Comparison of ENCODE assay signal across 8 cellular contexts in genomic region chr21:32569261-32570230, GRCh38. TPM values are rescaled to one million over a fixed set of nuclear protein-coding genes. Genes with fewer than 3 reads are reported as not detected.
A peak's percentile ranks its signal among the peaks of the same experiment; 100 is the strongest.
DNase-seq lines count a peak whose midpoint lies in the region; ATAC-seq and TF ChIP-seq lines count a peak whose summit lies in the region.

No MANE protein-coding gene starts in this region.

- no peaks in the 10 kb centered on the region for H3K36me3 ChIP-seq in testis (ENCODE audit: low read depth, missing control alignments)

- no peak for TF ChIP-seq POLR2A in NB4 (IDR thresholded peaks at IDR 0.05; ENCODE audit: extremely low read depth, insufficient read length)
- no peak for TF ChIP-seq POLR2A in testis (IDR thresholded peaks at IDR 0.05)

- peak overlapping the region; percentile 77 to 88 for H3K27ac ChIP-seq in testis

- CTCF ChIA-PET in HEK293T (lab: Yijun Ruan, JAX) = interaction anchor here (0.7 to 1.0 kb wide), 8 partner anchors 8 to 915 kb away, joined by 3 to 5 read pairs (median 4); no protein-coding TSS in a partner anchor

- peak; percentile 96 for ATAC-seq in Right ventricle myocardium superior (ENCODE audit: poor library complexity)

- H3K4me3 Mint-ChIP-seq in activated naive CD8-positive, alpha-beta T cell treated with anti-CD3 and anti-CD28 coated beads for 36 hours = peak overlapping the region; percentile 86
- H3K4me3 Mint-ChIP-seq in osteocyte (ENCODE audit: unreplicated experiment) = peak overlapping the region; percentile 78

- POLR2A ChIA-PET in HEK293T (lab: Yijun Ruan, JAX) = interaction anchor here (0.7 to 1.2 kb wide), 5 partner anchors 15 to 177 kb away, joined by 3 to 5 read pairs (median 3); partner anchors contain the start of genes EVA1C and URB1

- H3K27me3 Mint-ChIP-seq in activated naive CD8-positive, alpha-beta T cell treated with anti-CD3 and anti-CD28 coated beads for 36 hours = no peaks in the 10 kb centered on the region
- peaks cover 22% of the 10 kb centered on the region for H3K27me3 Mint-ChIP-seq in osteocyte (ENCODE audit: unreplicated experiment)

- peaks cover 8% of the 10 kb centered on the region for H3K9me3 Mint-ChIP-seq in activated naive CD8-positive, alpha-beta T cell treated with anti-CD3 and anti-CD28 coated beads for 36 hours
- peaks cover 15% of the 10 kb centered on the region for H3K9me3 Mint-ChIP-seq in osteocyte (ENCODE audit: unreplicated experiment)

- intact Hi-C loops in Right ventricle myocardium superior (cut with DNase I) = loop anchor here (5.0 kb wide), 1 partner anchor 167 kb away; no protein-coding TSS in a partner anchor
- intact Hi-C loops in testis (cut with DNase I; ENCODE audit: low total_unique reads) = loop anchor here (10.0 kb wide), 1 partner anchor 165 kb away; no protein-coding TSS in a partner anchor

- H3K4me3 ChIP-seq in NB4 (ENCODE audit: low read depth, low read length) (peak overlapping the region; percentile 42), testis (peak overlapping the region; percentile 43 to 75)

- peaks cover 6% of the 10 kb centered on the region for H3K4me1 ChIP-seq in testis

- H3K27ac Mint-ChIP-seq in activated naive CD8-positive, alpha-beta T cell treated with anti-CD3 and anti-CD28 coated beads for 36 hours = peak overlapping the region; percentile 75
- peak overlapping the region; percentile 80 for H3K27ac Mint-ChIP-seq in osteocyte (ENCODE audit: unreplicated experiment)

- H3K4me1 Mint-ChIP-seq in activated naive CD8-positive, alpha-beta T cell treated with anti-CD3 and anti-CD28 coated beads for 36 hours = peaks cover 21% of the 10 kb centered on the region
- peaks cover 13% of the 10 kb centered on the region for H3K4me1 Mint-ChIP-seq in osteocyte (ENCODE audit: unreplicated experiment)

- TF ChIP-seq CTCF in NB4 (IDR thresholded peaks at IDR 0.05; ENCODE audit: low read depth, low read length) (peak; percentile 77), osteocyte (IDR thresholded peaks at IDR 0.05) (peak; percentile 90), testis (IDR thresholded peaks at IDR 0.05) (peak; percentile 75 to 77 (median 76))

- no peaks in the 10 kb centered on the region for H3K9me3 ChIP-seq in testis

- 3% methylated on average over 27 to 61 of the region's 61 CpGs for whole genome bisulfite sequencing in testis, 2 donors

- peaks cover 9% of the 10 kb centered on the region for H3K36me3 Mint-ChIP-seq in activated naive CD8-positive, alpha-beta T cell treated with anti-CD3 and anti-CD28 coated beads for 36 hours
- no peaks in the 10 kb centered on the region for H3K36me3 Mint-ChIP-seq in osteocyte (ENCODE audit: unreplicated experiment)

- DNase-seq in G401 (ENCODE audit: low spot score) = peak; percentile 81
- peak; percentile 84 for DNase-seq in HEK293T (ENCODE audit: extremely low spot score)
- DNase-seq in NB4 (ENCODE audit: low read depth) = peak; percentile 86
- peak; percentile 70 for DNase-seq in SKM-1 (lab: John Stamatoyannopoulos, UW; ENCODE audit: unreplicated experiment)
- DNase-seq in activated naive CD8-positive, alpha-beta T cell treated with anti-CD3 and anti-CD28 coated beads for 36 hours = peak; percentile 77
- DNase-seq in Right ventricle myocardium superior = peak; percentile 83
- DNase-seq in osteocyte (ENCODE audit: extremely low spot score, unreplicated experiment) = no peak
- peak; percentile 91 for DNase-seq in testis

- no peaks in the 10 kb centered on the region for H3K27me3 ChIP-seq in testis

- in situ Hi-C loops in G401 (cut with HindIII; ENCODE audit: low sequenced_read_pairs) = no loop called here

TF ChIP-seq in HEK293T, 16 proteins besides CTCF, POLR2A, EP300 and RAD21:
- TF ChIP-seq HDGF (IDR thresholded peaks at IDR 0.05; ENCODE audit: borderline replicate concordance) (no peak), ELF4 (IDR thresholded peaks at IDR 0.05) (no peak), ZNF384 (IDR thresholded peaks at IDR 0.05) (no peak), FOXM1 (IDR thresholded peaks at IDR 0.05; ENCODE audit: borderline replicate concordance) (no peak), FOXK2 (IDR thresholded peaks at IDR 0.05) (peak; percentile 56; the same call in 1 of the 2 replicates), NFRKB (IDR thresholded peaks at IDR 0.05) (no peak), L3MBTL2 (conservative IDR thresholded peaks at IDR 0.05) (peak; percentile 75)

RNA-seq across cellular contexts. Expression of gene TCP10L, which starts 15.8 kb away (rescaled TPM):
- 0.74 TPM in 1 of 2 replicates, not detected in the other for total RNA-seq in G401 (2014; rRNA removed; shearing (Covaris generic))
- under 1 TPM; 0.48 to 0.52 TPM for total RNA-seq in activated naive CD8-positive, alpha-beta T cell treated with anti-CD3 and anti-CD28 coated beads for 36 hours
- total RNA-seq in Right ventricle myocardium superior = 2.4 TPM
- total RNA-seq in osteocyte = 0.21 and 1.3 TPM in 2 replicates
- 100 to 1,000 TPM in 1 of 2 donors, 10 to 100 TPM in 1; 81.3 to 107 TPM for total RNA-seq in testis
- polyA plus RNA-seq in testis (ENCODE audit: insufficient read depth, low read depth, low replicate concordance) = 350 TPM

RNA-seq across cellular contexts. Expression of gene CFAP298, which starts 42.6 kb away (rescaled TPM):
- 60.0 and 83.8 TPM in 2 replicates for total RNA-seq in G401 (2014; rRNA removed; shearing (Covaris generic))
- total RNA-seq in activated naive CD8-positive, alpha-beta T cell treated with anti-CD3 and anti-CD28 coated beads for 36 hours = 10 to 100 TPM; 47.2 to 48.5 TPM
- total RNA-seq in Right ventricle myocardium superior (17.2 TPM), osteocyte (31.9 and 35.6 TPM in 2 replicates), testis (10 to 100 TPM; 55.6 to 60.2 TPM)
- 114 TPM for polyA plus RNA-seq in testis (ENCODE audit: insufficient read depth, low read depth, low replicate concordance)

Comparison
In these comparisons a context has a peak if more than half of its experiments do, and no peak if none do; other contexts are left out.
1. RNA of gene TCP10L, which starts 15.8 kb away (total RNA-seq): 81.3 to 107 TPM in testis; 2.4 TPM in Right ventricle myocardium superior (single experiment), 0.21 to 1.3 TPM in osteocyte, 0.48 to 0.52 TPM in activated naive CD8-positive, alpha-beta T cell treated with anti-CD3 and anti-CD28 coated beads for 36 hours and 0.74 TPM in G401; every median in the first group is over 10 times any median in the second.
2. Peak in every context shown above with its lines, with median percentiles within 50 percentile points of each other: CTCF ChIP-seq.